9 cellular contexts compared by ENCODE assay signal in genomic region chr6:6546318-6547110, GRCh38. TPM values are rescaled to one million over a fixed set of nuclear protein-coding genes. Genes with fewer than 3 reads are reported as not detected.
DNase-seq lines count a peak whose midpoint lies in the region; ATAC-seq and TF ChIP-seq lines count a peak whose summit lies in the region.
"Had no signal": no experiment of that assay in that cellular context is flagged by ENCODE, and none has a peak within 500 bp of the region (broad histone marks: within the 10 kb centered on the region; RNA-seq: fewer than 3 reads in every experiment).

No MANE protein-coding gene starts in this region.

- no peaks in the 10 kb centered on the region for H3K9me3 Mint-ChIP-seq in activated naive CD8-positive, alpha-beta T cell treated with anti-CD3 and anti-CD28 coated beads for 36 hours

- peaks cover 2% of the 10 kb centered on the region for H3K36me3 Mint-ChIP-seq in activated naive CD8-positive, alpha-beta T cell treated with anti-CD3 and anti-CD28 coated beads for 36 hours

- H3K9me3 ChIP-seq in left ventricle myocardium inferior (replicated peaks), result peaks cover 3% of the 10 kb centered on the region

- no peaks in the 10 kb centered on the region for H3K36me3 ChIP-seq in left ventricle myocardium inferior

- peak; percentile 42 for ATAC-seq in HG02852 (IDR thresholded peaks at IDR 0.05; ENCODE audit: unreplicated experiment)

- peaks cover 14% of the 10 kb centered on the region for H3K4me1 ChIP-seq in left ventricle myocardium inferior

- no peak overlapping the region for H3K27ac Mint-ChIP-seq in activated naive CD8-positive, alpha-beta T cell treated with anti-CD3 and anti-CD28 coated beads for 36 hours

- peak overlapping the region; percentile 66 for H3K27ac ChIP-seq in left ventricle myocardium inferior (replicated peaks)

- peak overlapping the region; percentile 68 for H3K4me3 ChIP-seq in left ventricle myocardium inferior

- H3K27me3 ChIP-seq in left ventricle myocardium inferior (ENCODE audit: low read depth), result peaks cover 22% of the 10 kb centered on the region

- intact Hi-C loops in left ventricle myocardium inferior (cut with micrococcal nuclease), result loop anchor here (5.0 kb wide), 2 partner anchors 489 to 1404 kb away; no protein-coding TSS in a partner anchor
- intact Hi-C loops in posterior vena cava (cut with DNase I), result loop anchor here (10.0 kb wide), 2 partner anchors 492 to 1402 kb away; no protein-coding TSS in a partner anchor

- DNase-seq in NCI-H1417 (lab: John Stamatoyannopoulos, UW) (peak; percentile 55 to 73 (median 73)), NCI-H1417 treated with DMSO at 0.1 percent for 48 hours (lab: John Stamatoyannopoulos, UW) (no peak), NCI-H69 (lab: John Stamatoyannopoulos, UW) (peak; percentile 71), left ventricle myocardium inferior (peak; percentile 48), posterior vena cava (ENCODE audit: low spot score) (peak; percentile 83), putamen (ENCODE audit: low spot score) (no peak)
- DNase-seq in activated naive CD8-positive, alpha-beta T cell treated with anti-CD3 and anti-CD28 coated beads for 36 hours, result peak; percentile 38

- H3K4me3 Mint-ChIP-seq in activated naive CD8-positive, alpha-beta T cell treated with anti-CD3 and anti-CD28 coated beads for 36 hours, result peak overlapping the region; percentile 67

- H3K27me3 Mint-ChIP-seq in activated naive CD8-positive, alpha-beta T cell treated with anti-CD3 and anti-CD28 coated beads for 36 hours, result peaks cover 45% of the 10 kb centered on the region

- no peak for TF ChIP-seq CTCF in left ventricle myocardium inferior (IDR thresholded peaks at IDR 0.05; ENCODE audit: borderline replicate concordance)

- H3K4me1 Mint-ChIP-seq in activated naive CD8-positive, alpha-beta T cell treated with anti-CD3 and anti-CD28 coated beads for 36 hours, result peaks cover 2% of the 10 kb centered on the region

RNA-seq across cellular contexts. Expression of gene LY86, which starts 42.0 kb away (rescaled TPM):
- total RNA-seq in activated naive CD8-positive, alpha-beta T cell treated with anti-CD3 and anti-CD28 coated beads for 36 hours, result 1 to 10 TPM; 1.2 to 1.3 TPM
- total RNA-seq in left ventricle myocardium inferior (1.2 TPM), posterior vena cava (1 to 10 TPM; 1.5 to 7.4 TPM)
- total RNA-seq: dermis microvascular lymphatic vessel endothelial cell had no signal

Comparison
In these comparisons a context has a peak if more than half of its experiments do, and no peak if none do; other contexts are left out.
1. DNase-seq: peak in NCI-H1417 (3 of 3), NCI-H69 (single experiment), activated naive CD8-positive, alpha-beta T cell treated with anti-CD3 and anti-CD28 coated beads for 36 hours (single experiment), left ventricle myocardium inferior (single experiment) and posterior vena cava (single experiment); none in NCI-H1417 treated with DMSO at 0.1 percent for 48 hours (single experiment) and putamen (single experiment).